In the genomic region with DNA sequence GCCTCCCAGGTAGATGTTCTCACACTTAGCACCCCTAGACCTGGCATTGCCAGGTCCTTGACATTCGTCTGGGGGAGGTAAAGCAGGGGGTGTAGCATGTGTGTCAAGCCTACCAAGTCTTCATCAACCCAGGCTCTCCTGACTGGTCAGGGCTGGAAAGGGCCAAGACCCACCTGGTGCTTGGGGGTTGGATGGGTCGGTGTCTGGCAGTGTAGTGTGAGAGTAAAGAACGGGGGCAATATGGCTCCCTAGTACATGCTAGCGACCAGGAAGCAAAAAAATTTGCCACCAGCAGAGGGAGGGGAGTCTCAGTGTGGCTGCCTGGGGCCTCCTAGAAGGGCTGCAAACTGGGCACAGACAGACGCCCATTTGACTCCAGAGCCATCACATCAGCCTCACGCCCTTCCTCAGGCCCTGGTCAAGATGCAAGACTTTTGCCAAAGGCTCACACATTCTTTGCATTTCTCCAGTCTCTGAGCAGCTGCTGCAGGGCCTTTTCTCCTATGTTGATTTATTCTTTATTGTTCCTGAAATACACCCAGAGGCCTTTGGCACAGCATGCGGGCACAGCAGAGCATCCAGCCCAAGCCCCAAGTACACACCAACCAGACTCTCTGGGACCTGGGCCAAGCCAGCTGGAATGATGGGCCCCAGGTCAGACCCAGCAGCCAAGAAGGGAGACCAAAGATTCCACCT, we compare ENCODE assay signal across 7 cellular contexts. TPM values are rescaled to one million over a fixed set of nuclear protein-coding genes. Genes with fewer than 3 reads are reported as not detected.
DNase-seq lines count a peak whose midpoint lies in the region; ATAC-seq and TF ChIP-seq lines count a peak whose summit lies in the region.

No MANE protein-coding gene starts in this region.

- CTCF ChIA-PET in PC-9 (lab: Charles Lee) (no interaction called here), mammary epithelial cell (lab: Charles Lee; ENCODE audit: low non-redundant PET) (no interaction called here)

- H3K4me1 ChIP-seq in PC-9 (replicated peaks; ENCODE audit: insufficient read depth) = peaks cover 82% of the 10 kb centered on the region
- H3K4me1 ChIP-seq in mammary epithelial cell (ENCODE audit: insufficient read depth, low read length) = peaks cover 84% of the 10 kb centered on the region
- H3K4me1 ChIP-seq in left lung = peaks cover 80 to 100% of the 10 kb centered on the region in 2 donors
- H3K4me1 ChIP-seq in thoracic aorta (ENCODE audit: control insufficient read depth in 1 of 2, low read depth in 2 of 2) = peaks cover 84 to 99% of the 10 kb centered on the region in 2 donors

- H3K4me3 ChIP-seq in GM12865 (ENCODE audit: low read depth, low read length) (peak overlapping the region; percentile 73; the same call in 1 of the 2 replicates), PC-9 (no peak overlapping the region), mammary epithelial cell (replicated peaks in 1 of 3; ENCODE audit: insufficient read depth in 1 of 3, low read depth in 2 of 3, low read length in 3 of 3) (no peak overlapping the region), left lung (no peak overlapping the region), thoracic aorta (peak overlapping the region; percentile 17)

- no peak overlapping the region for H3K9ac ChIP-seq in mammary epithelial cell (ENCODE audit: insufficient read depth, low read length)

- intact Hi-C loops in PC-9 (cut with micrococcal nuclease; ENCODE audit: unreplicated experiment) (no loop called here), mammary epithelial cell (cut with micrococcal nuclease) (no loop called here), left lung (cut with DNase I) (no loop called here)

- H3K9me2 ChIP-seq in PC-9 (ENCODE audit: insufficient read depth) = no peaks in the 10 kb centered on the region

- DNase-seq in GM12865 (ENCODE audit: low read depth) (peak; percentile 54), PC-9 (peak; percentile 86 to 90), mammary epithelial cell (peak; percentile 50), left lung (no peak), thoracic aorta (ENCODE audit: low spot score) (peak; percentile 71), HPDE6-E6E7 (ENCODE audit: extremely low spot score) (no peak), NCI-H146 (lab: John Stamatoyannopoulos, UW) (no peak)

- H3K4me2 ChIP-seq in PC-9 (peak overlapping the region; percentile 96), mammary epithelial cell (ENCODE audit: insufficient read depth, low read depth, low read length) (peak overlapping the region; percentile 71)

- H3K36me3 ChIP-seq in PC-9 (ENCODE audit: low read depth) (no peaks in the 10 kb centered on the region), mammary epithelial cell (ENCODE audit: insufficient read depth, low read length) (no peaks in the 10 kb centered on the region), left lung (no peaks in the 10 kb centered on the region), thoracic aorta (no peaks in the 10 kb centered on the region)

- peaks cover 96% of the 10 kb centered on the region for H3K79me2 ChIP-seq in PC-9 (ENCODE audit: low read depth)
- H3K79me2 ChIP-seq in mammary epithelial cell (ENCODE audit: insufficient read depth, low read length) = peaks cover 98% of the 10 kb centered on the region

- whole genome bisulfite sequencing in mammary epithelial cell (ENCODE audit: low coverage, missing lambda C conversion rate) = 44% methylated on average over 6 of the region's 7 CpGs

- ATAC-seq in left lung = peak; percentile 4
- ATAC-seq in thoracic aorta (ENCODE audit: insufficient number of reproducible peaks, low FRiP score, low read depth) = peak; percentile 21

- H3F3A ChIP-seq in PC-9 (ENCODE audit: insufficient read depth, low read depth) = peaks cover 64% of the 10 kb centered on the region

- peak overlapping the region; percentile 30; the same call in 1 of the 2 replicates for H3K27ac ChIP-seq in PC-9
- H3K27ac ChIP-seq in mammary epithelial cell (ENCODE audit: insufficient read depth, low read depth, low read length) = peak overlapping the region; percentile 91
- peak overlapping the region; percentile 83 to 92 for H3K27ac ChIP-seq in left lung
- H3K27ac ChIP-seq in thoracic aorta = peak overlapping the region; percentile 97 to 99

- TF ChIP-seq CTCF in GM12865 (IDR thresholded peaks at IDR 0.05; ENCODE audit: insufficient read depth, low read depth, low read length, missing control alignments) (peak; percentile 25), PC-9 (conservative IDR thresholded peaks at IDR 0.05) (no peak), mammary epithelial cell (conservative IDR thresholded peaks at IDR 0.05 in 1 of 2, IDR thresholded peaks at IDR 0.05 in 1 of 2; ENCODE audit: extremely low read depth in 1 of 2, insufficient read depth in 1 of 2, low read depth in 1 of 2, low read length in 2 of 2) (peak in 1 of 2 donors; percentile 37), left lung (IDR thresholded peaks at IDR 0.05) (peak in 1 of 2 donors; percentile 11), thoracic aorta (IDR thresholded peaks at IDR 0.05) (peak; percentile 50)

- dilution Hi-C loops in mammary epithelial cell (cut with HindIII; ENCODE audit: low sequenced_read_pairs) = no loop called here

- H2AFZ ChIP-seq in PC-9 = no peak overlapping the region
- no peak overlapping the region for H2AFZ ChIP-seq in mammary epithelial cell (ENCODE audit: low read depth, low read length)

- in situ Hi-C loops in mammary epithelial cell (cut with MboI; ENCODE audit: low sequenced_read_pairs in 2 of 2) = no loop called here

- H3K9me3 ChIP-seq in PC-9 (ENCODE audit: insufficient read depth, low read depth) (no peaks in the 10 kb centered on the region), mammary epithelial cell (replicated peaks; ENCODE audit: insufficient read depth, low read length) (no peaks in the 10 kb centered on the region), left lung (no peaks in the 10 kb centered on the region), thoracic aorta (no peaks in the 10 kb centered on the region)

- peaks cover 8% of the 10 kb centered on the region for H4K20me1 ChIP-seq in PC-9 (ENCODE audit: insufficient read depth)
- H4K20me1 ChIP-seq in mammary epithelial cell (ENCODE audit: insufficient read depth, low read length) = no peaks in the 10 kb centered on the region

- POLR2A ChIA-PET in PC-9 (lab: Charles Lee; ENCODE audit: unreplicated experiment) = no interaction called here

- H3K27me3 ChIP-seq in PC-9 (ENCODE audit: insufficient read depth, low read depth) (no peaks in the 10 kb centered on the region), mammary epithelial cell (ENCODE audit: insufficient read depth, low read length) (no peaks in the 10 kb centered on the region), left lung (no peaks in the 10 kb centered on the region), thoracic aorta (replicated peaks; ENCODE audit: insufficient read depth) (no peaks in the 10 kb centered on the region)

- BruUV-seq in PC-9 (replicated peaks; lab: Mats Ljungman, UMichigan) (no TSS peak), mammary epithelial cell (replicated peaks; lab: Mats Ljungman, UMichigan) (no TSS peak)

RNA-seq across cellular contexts. Expression of a gene that starts 38.3 kb away (rescaled TPM):
- 13.6 and 16.8 TPM in 2 replicates for total RNA-seq in PC-9 (2021)
- 10 to 100 TPM; 15.7 to 30.5 TPM for total RNA-seq in mammary epithelial cell
- polyA plus RNA-seq in mammary epithelial cell = 17.0 TPM
- polyA minus RNA-seq in mammary epithelial cell = 33.6 TPM
- total RNA-seq in left lung = 10 to 100 TPM; 30.8 to 32.4 TPM
- total RNA-seq in thoracic aorta = 10 to 100 TPM; 27.3 to 37.4 TPM

Comparison
In these comparisons a context has a peak if more than half of its experiments do, and no peak if none do; other contexts are left out.
1. DNase-seq: peak in GM12865 (single experiment), PC-9 (2 of 2), mammary epithelial cell (single experiment) and thoracic aorta (single experiment); none in left lung (0 of 2), HPDE6-E6E7 (single experiment) and NCI-H146 (single experiment).
2. H3K4me3 ChIP-seq: peak in GM12865 (single experiment) and thoracic aorta (single experiment); none in PC-9 (single experiment), mammary epithelial cell (0 of 3) and left lung (0 of 2).
3. H3K27ac ChIP-seq: peak in every context shown above with its lines; median percentile 98 in thoracic aorta; 91 in mammary epithelial cell; 88 in left lung; 30 in PC-9.